Comparison of ENCODE assay signal across 12 cellular contexts in the genomic region with DNA sequence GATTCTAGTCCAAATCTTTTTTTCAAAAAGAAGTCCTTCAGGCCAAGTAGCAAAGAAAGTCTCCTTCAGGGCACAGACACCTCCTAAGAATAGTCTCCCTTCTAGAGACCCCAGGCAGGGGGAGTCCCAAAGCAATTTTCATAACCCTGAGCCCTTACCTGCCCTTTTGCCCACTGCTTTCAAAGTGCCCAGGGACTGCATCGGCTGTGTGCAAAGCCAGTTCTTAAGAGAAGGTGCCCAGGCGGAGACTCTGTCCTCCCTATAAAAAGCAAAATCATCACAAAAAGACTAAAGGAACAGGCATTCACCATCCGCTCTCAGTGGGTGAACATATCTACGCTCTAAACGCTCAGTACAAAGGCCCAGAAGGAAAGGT. TPM values are rescaled to one million over a fixed set of nuclear protein-coding genes. Genes with fewer than 3 reads are reported as not detected.
A peak's percentile ranks its signal among the peaks of the same experiment; 100 is the strongest.
DNase-seq lines count a peak whose midpoint lies in the region; ATAC-seq and TF ChIP-seq lines count a peak whose summit lies in the region.
"Had no signal": no experiment of that assay in that cellular context is flagged by ENCODE, and none has a peak within 500 bp of the region (broad histone marks: within the 10 kb centered on the region; RNA-seq: fewer than 3 reads in every experiment).

No MANE protein-coding gene starts in this region.

- H3K23ac ChIP-seq in IMR-90 (ENCODE audit: low read depth, low read length): peak overlapping the region; percentile 42; the same call in 1 of the 2 replicates

- DNase-seq in IMR-90 (no peak), esophagus squamous epithelium (lab: John Stamatoyannopoulos, UW) (no peak), AG20443 (ENCODE audit: low spot score) (no peak), GM20000 (ENCODE audit: low spot score) (no peak)
- DNase-seq in activated CD8-positive, alpha-beta T cell treated with anti-CD3 and anti-CD28 coated beads for 36 hours: no peak
- DNase-seq: DMS 273 treated with DMSO at 0.1 percent for 48 hours, NCI-H510A treated with DMSO at 0.1 percent for 48 hours had no signal

- peaks cover 2% of the 10 kb centered on the region for H3K36me3 ChIP-seq in IMR-90 (ENCODE audit: control insufficient read depth, insufficient read depth, low read length)
- H3K36me3 ChIP-seq in esophagus squamous epithelium: peaks cover 0 to 15% (median 0%) of the 10 kb centered on the region in 3 donors
- H3K36me3 ChIP-seq: cardiac muscle cell had no signal

- peak overlapping the region; percentile 3 to 88; a peak in 2 of 4 replicates for H4K8ac ChIP-seq in IMR-90 (ENCODE audit: low read depth in 2 of 2, low read length in 2 of 2)

- peaks cover 33% of the 10 kb centered on the region for H3K9me1 ChIP-seq in IMR-90 (ENCODE audit: insufficient read depth, low read length)

- H3K4ac ChIP-seq in IMR-90 (ENCODE audit: low read depth, low read length): peak overlapping the region; percentile 76

- BruUV-seq in IMR-90 (replicated peaks; lab: Mats Ljungman, UMichigan): no TSS peak

- H2BK120ac ChIP-seq in IMR-90 (ENCODE audit: low read depth, low read length): peak overlapping the region; percentile 65

- peak overlapping the region; percentile 20 for H2AK9ac ChIP-seq in IMR-90 (replicated peaks; ENCODE audit: low read depth, low read length, poor library complexity)

- no peak overlapping the region for H2AFZ ChIP-seq in IMR-90 (replicated peaks; ENCODE audit: low read length, poor library complexity)

- peak overlapping the region; percentile 20 for H3K4me2 ChIP-seq in IMR-90 (ENCODE audit: low read depth, low read length)

- H4K20me1 ChIP-seq in IMR-90 (ENCODE audit: insufficient read depth, low read length): 0 out of 2 replicates have a peak, but pooled peaks cover 2% of the 10 kb centered on the region

- H3K27me3 ChIP-seq in IMR-90 (ENCODE audit: control insufficient read depth, insufficient read depth, low read length) (no peaks in the 10 kb centered on the region), esophagus squamous epithelium (no peaks in the 10 kb centered on the region)
- H3K27me3 ChIP-seq: cardiac muscle cell, SJSA1 had no signal

- peak overlapping the region; percentile 50 for H3K14ac ChIP-seq in IMR-90 (replicated peaks; ENCODE audit: low read depth, low read length)

- TF ChIP-seq CTCF in IMR-90 (conservative IDR thresholded peaks at IDR 0.05; ENCODE audit: low read depth, low read length) (no peak), esophagus squamous epithelium (IDR thresholded peaks at IDR 0.05) (no peak), GM20000 (IDR thresholded peaks at IDR 0.05; ENCODE audit: extremely low read depth, missing control alignments) (no peak)
- TF ChIP-seq CTCF in activated CD8-positive, alpha-beta T cell treated with anti-CD3 and anti-CD28 coated beads for 36 hours (IDR thresholded peaks at IDR 0.05): no peak

- intact Hi-C loops in IMR-90 (cut with micrococcal nuclease): loop anchor here (2.0 to 10.0 kb wide), 2 partner anchors 53 to 375 kb away; no protein-coding TSS in a partner anchor
- intact Hi-C loops in activated CD8-positive, alpha-beta T cell treated with anti-CD3 and anti-CD28 coated beads for 36 hours (cut with micrococcal nuclease): no loop called here
- intact Hi-C loops in esophagus squamous epithelium (cut with DNase I): no loop called here

- H3K9me3 Mint-ChIP-seq in activated CD8-positive, alpha-beta T cell treated with anti-CD3 and anti-CD28 coated beads for 36 hours: no peaks in the 10 kb centered on the region

- peaks cover 42% of the 10 kb centered on the region for H3K36me3 Mint-ChIP-seq in activated CD8-positive, alpha-beta T cell treated with anti-CD3 and anti-CD28 coated beads for 36 hours (ENCODE audit: low read depth)

- H3K9me3 ChIP-seq in IMR-90 (ENCODE audit: control insufficient read depth, insufficient read depth, low read length) (no peaks in the 10 kb centered on the region), esophagus squamous epithelium (no peaks in the 10 kb centered on the region)
- H3K9me3 ChIP-seq: SJSA1 had no signal

- H3K27ac ChIP-seq in IMR-90 (ENCODE audit: insufficient read depth, low read length) (peak overlapping the region; percentile 53; the same call in 1 of the 2 replicates), esophagus squamous epithelium (peak overlapping the region; percentile 73 to 85 (median 80)), skin epidermis (peak overlapping the region in 19 of 21 experiments; percentile 9 to 79 (median 63))
- H3K27ac ChIP-seq: cardiac muscle cell, SJSA1 had no signal

- ATAC-seq in IMR-90 (ENCODE audit: low read depth) (peak; percentile 16; the same call in 1 of the 2 replicates), HG03460 (IDR thresholded peaks at IDR 0.05; ENCODE audit: unreplicated experiment) (no peak), HG02642 (IDR thresholded peaks at IDR 0.05; ENCODE audit: poor library complexity, unreplicated experiment) (no peak)
- no peak for ATAC-seq in activated CD8-positive, alpha-beta T cell treated with anti-CD3 and anti-CD28 coated beads for 36 hours

- no peak for TF ChIP-seq POLR2A in IMR-90 (IDR thresholded peaks at IDR 0.05; ENCODE audit: low read depth, low read length)
- TF ChIP-seq POLR2A in esophagus squamous epithelium (IDR thresholded peaks at IDR 0.05): no peak

- peak overlapping the region; percentile 7 for H2BK5ac ChIP-seq in IMR-90 (ENCODE audit: low read depth, low read length, poor library complexity, severe bottlenecking)

- 0 out of 2 replicates have a peak overlapping the region, but pooled peaks have one; percentile 22 for H3K18ac ChIP-seq in IMR-90 (ENCODE audit: low read depth, low read length)

- no peak overlapping the region for H4K5ac ChIP-seq in IMR-90 (ENCODE audit: low read depth, low read length)

- H3K79me1 ChIP-seq in IMR-90 (ENCODE audit: low read depth in 1 of 2, low read length in 2 of 2): peaks cover 0 to 36% of the 10 kb centered on the region in 2 experiments; a peak in 2 of 4 replicates

- H2BK20ac ChIP-seq in IMR-90 (ENCODE audit: low read depth, low read length): peak overlapping the region; percentile 40

- peak overlapping the region; percentile 3; the same call in 1 of the 2 replicates for H3K9ac ChIP-seq in IMR-90 (ENCODE audit: low read depth, low read length)

- no peak for TF ChIP-seq RAD21 in IMR-90 (IDR thresholded peaks at IDR 0.05; ENCODE audit: low read length)

- CTCF ChIA-PET in IMR-90 (lab: Yijun Ruan, JAX): no interaction called here
- CTCF ChIA-PET in activated CD8-positive, alpha-beta T cell treated with anti-CD3 and anti-CD28 coated beads for 36 hours (lab: Charles Lee): interaction anchor here (1.0 to 3.1 kb wide), 6 partner anchors 8 to 58 kb away, joined by 3 to 43 read pairs (median 15); partner anchors contain the start of gene ELK4

- H3K4me3 ChIP-seq in IMR-90 (ENCODE audit: insufficient read depth, low read depth, low read length) (no peak overlapping the region), esophagus squamous epithelium (no peak overlapping the region), skin epidermis (no peak overlapping the region)
- H3K4me3 ChIP-seq: cardiac muscle cell, SJSA1 had no signal

- POLR2A ChIA-PET in IMR-90 (lab: Charles Lee; ENCODE audit: unreplicated experiment): no interaction called here
- POLR2A ChIA-PET in activated CD8-positive, alpha-beta T cell treated with anti-CD3 and anti-CD28 coated beads for 36 hours (lab: Charles Lee): interaction anchor here (2.6 to 3.3 kb wide), 2 partner anchors 8 to 32 kb away, joined by 13 to 18 read pairs; partner anchors contain the start of gene ELK4

- peaks cover 40% of the 10 kb centered on the region for H3K4me1 Mint-ChIP-seq in activated CD8-positive, alpha-beta T cell treated with anti-CD3 and anti-CD28 coated beads for 36 hours (ENCODE audit: low read depth)

- H2AK5ac ChIP-seq in IMR-90 (ENCODE audit: low read depth, low read length): peak overlapping the region; percentile 62

- peak overlapping the region; percentile 80 for H4K91ac ChIP-seq in IMR-90 (ENCODE audit: insufficient read depth, low read depth, low read length)

- peak overlapping the region; percentile 2; the same call in 1 of the 3 replicates for H2BK15ac ChIP-seq in IMR-90 (ENCODE audit: low read depth, low read length)

- no peak overlapping the region; the same call in 1 of the 2 replicates for H3K56ac ChIP-seq in IMR-90 (ENCODE audit: extremely low read depth, insufficient read depth, low read length)

- H3K27me3 Mint-ChIP-seq in activated CD8-positive, alpha-beta T cell treated with anti-CD3 and anti-CD28 coated beads for 36 hours: no peaks in the 10 kb centered on the region

- in situ Hi-C loops in IMR-90 (cut with MboI; ENCODE audit: low sequenced_read_pairs): no loop called here

- no peak overlapping the region for H3K4me3 Mint-ChIP-seq in activated CD8-positive, alpha-beta T cell treated with anti-CD3 and anti-CD28 coated beads for 36 hours

- dilution Hi-C loops in IMR-90 (cut with HindIII; ENCODE audit: low sequenced_read_pairs, unreplicated experiment): no loop called here

- H3K4me1 ChIP-seq in IMR-90 (ENCODE audit: control insufficient read depth, insufficient read depth, low read length): peaks cover 18% of the 10 kb centered on the region
- H3K4me1 ChIP-seq in esophagus squamous epithelium: peaks cover 13 to 52% (median 27%) of the 10 kb centered on the region in 3 donors
- H3K4me1 ChIP-seq: SJSA1 had no signal

- 20% methylated on average over 1 of the region's 5 CpGs; no CpG with 5 or more reads in 1 of the 2 experiments for WGBS in IMR-90 (ENCODE audit: extremely low coverage in 2 of 2, insufficient read length in 1 of 2), 2 experiments
- WGBS in esophagus squamous epithelium, 2 donors: 46 to 51% methylated on average over 3 to 5 of the region's 5 CpGs

- H3K27ac Mint-ChIP-seq in activated CD8-positive, alpha-beta T cell treated with anti-CD3 and anti-CD28 coated beads for 36 hours: peak overlapping the region; percentile 85

TF ChIP-seq in IMR-90, 13 proteins besides CTCF, POLR2A, EP300 and RAD21 (continues in another document):
- TF ChIP-seq MXI1 (IDR thresholded peaks at IDR 0.05; ENCODE audit: borderline replicate concordance, low read depth, low read length) (no peak), MAFK (IDR thresholded peaks at IDR 0.05; ENCODE audit: low read depth, low read length) (no peak), CHD1 (IDR thresholded peaks at IDR 0.05; ENCODE audit: low read depth, low read length) (0 out of 2 replicates have a peak, but pooled peaks have one; percentile 45)
- TF ChIP-seq, protein P1, sequence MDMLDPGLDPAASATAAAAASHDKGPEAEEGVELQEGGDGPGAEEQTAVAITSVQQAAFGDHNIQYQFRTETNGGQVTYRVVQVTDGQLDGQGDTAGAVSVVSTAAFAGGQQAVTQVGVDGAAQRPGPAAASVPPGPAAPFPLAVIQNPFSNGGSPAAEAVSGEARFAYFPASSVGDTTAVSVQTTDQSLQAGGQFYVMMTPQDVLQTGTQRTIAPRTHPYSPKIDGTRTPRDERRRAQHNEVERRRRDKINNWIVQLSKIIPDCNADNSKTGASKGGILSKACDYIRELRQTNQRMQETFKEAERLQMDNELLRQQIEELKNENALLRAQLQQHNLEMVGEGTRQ (IDR thresholded peaks at IDR 0.05; ENCODE audit: low read depth, low read length): no peak

RNA-seq across cellular contexts. Expression of gene ELK4, which starts 32.2 kb away (rescaled TPM):
- total RNA-seq in IMR-90 (2012; rRNA removed) (11.3 and 15.6 TPM in 2 replicates), esophagus squamous epithelium (10 to 100 TPM; 13.2 to 27.7 (median 16.0) TPM)
- 3.3 and 4.6 TPM in 2 replicates for polyA plus RNA-seq in IMR-90 (2012; rRNA removed)
- polyA plus RNA-seq in IMR-90 (2012; cell fraction: cytosol; rRNA removed): 0.54 and 0.71 TPM in 2 replicates
- 1.1 and 8.4 TPM in 2 replicates for polyA plus RNA-seq in IMR-90 (2012; cell fraction: nucleus; rRNA removed; ENCODE audit: low replicate concordance)
- total RNA-seq in activated CD8-positive, alpha-beta T cell treated with anti-CD3 and anti-CD28 coated beads for 36 hours: 10 to 100 TPM; 61.5 to 62.1 TPM
